Comparison of ENCODE assay signal across 10 cellular contexts in the genomic region with DNA sequence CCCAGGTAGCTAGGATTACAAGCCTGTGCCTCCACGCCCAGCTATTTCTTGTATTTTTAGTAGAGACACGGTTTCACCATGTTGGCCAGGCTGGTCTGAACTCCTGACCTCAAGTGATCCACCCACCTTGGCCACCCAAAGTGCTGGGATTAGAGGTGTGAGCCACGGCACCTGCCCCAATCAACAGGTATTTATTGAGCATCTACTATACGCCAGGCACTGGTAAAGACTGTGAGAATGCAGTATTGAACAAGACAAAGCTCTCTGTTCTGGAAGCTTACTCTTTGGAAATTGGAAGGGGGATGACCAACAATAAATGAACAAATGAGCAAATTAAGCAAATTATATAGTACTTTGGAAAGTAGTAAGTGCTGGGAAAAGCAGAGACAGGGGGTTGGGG. TPM values are rescaled to one million over a fixed set of nuclear protein-coding genes. Genes with fewer than 3 reads are reported as not detected.
DNase-seq lines count a peak whose midpoint lies in the region; ATAC-seq and TF ChIP-seq lines count a peak whose summit lies in the region.
"Had no signal": no experiment of that assay in that cellular context is flagged by ENCODE, and none has a peak within 500 bp of the region (broad histone marks: within the 10 kb centered on the region; RNA-seq: fewer than 3 reads in every experiment).

No MANE protein-coding gene starts in this region.

- H3K4me3 Mint-ChIP-seq in activated CD4-positive, alpha-beta memory T cell treated with anti-CD3 and anti-CD28 coated beads for 36 hours: peak overlapping the region; percentile 54
- no peak overlapping the region for H3K4me3 Mint-ChIP-seq in activated CD4-positive, alpha-beta memory T cell treated with anti-CD3 and anti-CD28 coated beads, Interleukin-2, amount 10 ng/mL, durations not matched to agents 7 days and 5 days
- peak overlapping the region; percentile 84 for H3K4me3 Mint-ChIP-seq in activated naive CD8-positive, alpha-beta T cell treated with anti-CD3 and anti-CD28 coated beads, Interleukin-2, amount 50 U/mL, for 24 hours
- no peak overlapping the region for H3K4me3 Mint-ChIP-seq in glutamatergic neuron (ENCODE audit: unreplicated experiment)

- H3K4me1 ChIP-seq in mesenchymal stem cell (ENCODE audit: control insufficient read depth, insufficient read depth, low read depth, low read length): peaks cover 23% of the 10 kb centered on the region
- peaks cover 87% of the 10 kb centered on the region for H3K4me1 ChIP-seq in suprapubic skin

- no peaks in the 10 kb centered on the region for H3K27me3 Mint-ChIP-seq in activated CD4-positive, alpha-beta memory T cell treated with anti-CD3 and anti-CD28 coated beads for 36 hours
- H3K27me3 Mint-ChIP-seq in activated CD4-positive, alpha-beta memory T cell treated with anti-CD3 and anti-CD28 coated beads, Interleukin-2, amount 10 ng/mL, durations not matched to agents 7 days and 5 days: no peaks in the 10 kb centered on the region
- no peaks in the 10 kb centered on the region for H3K27me3 Mint-ChIP-seq in activated naive CD8-positive, alpha-beta T cell treated with anti-CD3 and anti-CD28 coated beads, Interleukin-2, amount 50 U/mL, for 24 hours
- peaks cover 13% of the 10 kb centered on the region for H3K27me3 Mint-ChIP-seq in glutamatergic neuron (ENCODE audit: unreplicated experiment)

- H4K8ac ChIP-seq in mesenchymal stem cell (ENCODE audit: low read length): no peak overlapping the region

- TF ChIP-seq EP300 in suprapubic skin (IDR thresholded peaks at IDR 0.05): no peak

- no peak overlapping the region for H2BK12ac ChIP-seq in mesenchymal stem cell (ENCODE audit: low read length in 2 of 2)

- CTCF ChIA-PET in activated CD4-positive, alpha-beta memory T cell treated with anti-CD3 and anti-CD28 coated beads for 36 hours (lab: Charles Lee): interaction anchor here (1.4 to 1.9 kb wide), 6 partner anchors 11 to 40 kb away, joined by 4 to 24 read pairs (median 6); a partner anchor contains a TSS
- CTCF ChIA-PET in activated CD4-positive, alpha-beta memory T cell treated with anti-CD3 and anti-CD28 coated beads, Interleukin-2, amount 10 ng/mL, durations not matched to agents 7 days and 5 days (lab: Charles Lee): interaction anchor here (0.6 to 2.1 kb wide), 7 partner anchors 9 to 129 kb away, joined by 3 to 22 read pairs (median 4); no protein-coding TSS in a partner anchor

- H3K4me3 ChIP-seq in mesenchymal stem cell (ENCODE audit: insufficient read depth in 1 of 2, low read depth in 1 of 2, low read length in 2 of 2) (no peak overlapping the region), suprapubic skin (no peak overlapping the region)

- H2BK5ac ChIP-seq in mesenchymal stem cell (ENCODE audit: low read depth, low read length, poor library complexity, severe bottlenecking): no peak overlapping the region

- H2AK5ac ChIP-seq in mesenchymal stem cell (ENCODE audit: low read length, severe bottlenecking): no peak overlapping the region

- no peak overlapping the region for H3K23ac ChIP-seq in mesenchymal stem cell (ENCODE audit: low read length in 2 of 2)

- no peak overlapping the region for H3K4me2 ChIP-seq in mesenchymal stem cell (ENCODE audit: low read length, poor library complexity, severe bottlenecking)

- TF ChIP-seq POLR2A in suprapubic skin (IDR thresholded peaks at IDR 0.05): no peak

- ATAC-seq in activated naive CD8-positive, alpha-beta T cell treated with anti-CD3 and anti-CD28 coated beads, Interleukin-2, amount 50 U/mL, for 24 hours: no peak
- ATAC-seq in HG03175 (IDR thresholded peaks at IDR 0.05; ENCODE audit: unreplicated experiment): no peak

- H3K79me1 ChIP-seq in mesenchymal stem cell (replicated peaks; ENCODE audit: low read length, poor library complexity, severe bottlenecking): no peaks in the 10 kb centered on the region

- no peak overlapping the region for H2AFZ ChIP-seq in mesenchymal stem cell (ENCODE audit: low read depth, low read length)

- POLR2A ChIA-PET in activated CD4-positive, alpha-beta memory T cell treated with anti-CD3 and anti-CD28 coated beads for 36 hours (lab: Charles Lee): interaction anchor here (0.6 to 1.3 kb wide), 3 partner anchors 34 to 40 kb away, joined by 3 to 5 read pairs (median 4); no protein-coding TSS in a partner anchor
- POLR2A ChIA-PET in activated CD4-positive, alpha-beta memory T cell treated with anti-CD3 and anti-CD28 coated beads, Interleukin-2, amount 10 ng/mL, durations not matched to agents 7 days and 5 days (lab: Charles Lee): interaction anchor here (1.2 to 4.4 kb wide), 4 partner anchors 12 to 40 kb away, joined by 3 to 19 read pairs (median 6); a partner anchor contains a TSS

- H3K36me3 Mint-ChIP-seq in activated CD4-positive, alpha-beta memory T cell treated with anti-CD3 and anti-CD28 coated beads for 36 hours: peaks cover 4% of the 10 kb centered on the region
- peaks cover 3% of the 10 kb centered on the region for H3K36me3 Mint-ChIP-seq in activated CD4-positive, alpha-beta memory T cell treated with anti-CD3 and anti-CD28 coated beads, Interleukin-2, amount 10 ng/mL, durations not matched to agents 7 days and 5 days (ENCODE audit: low read depth)
- peaks cover 3% of the 10 kb centered on the region for H3K36me3 Mint-ChIP-seq in activated naive CD8-positive, alpha-beta T cell treated with anti-CD3 and anti-CD28 coated beads, Interleukin-2, amount 50 U/mL, for 24 hours (ENCODE audit: low read depth)
- H3K36me3 Mint-ChIP-seq in glutamatergic neuron (ENCODE audit: unreplicated experiment): no peaks in the 10 kb centered on the region

- H3K9me3 ChIP-seq in mesenchymal stem cell (ENCODE audit: control insufficient read depth, low read length) (no peaks in the 10 kb centered on the region), suprapubic skin (no peaks in the 10 kb centered on the region)

- intact Hi-C loops in activated CD4-positive, alpha-beta memory T cell treated with anti-CD3 and anti-CD28 coated beads for 36 hours (cut with micrococcal nuclease): no loop called here

- no peaks in the 10 kb centered on the region for H3K9me3 Mint-ChIP-seq in activated CD4-positive, alpha-beta memory T cell treated with anti-CD3 and anti-CD28 coated beads for 36 hours
- H3K9me3 Mint-ChIP-seq in activated CD4-positive, alpha-beta memory T cell treated with anti-CD3 and anti-CD28 coated beads, Interleukin-2, amount 10 ng/mL, durations not matched to agents 7 days and 5 days: no peaks in the 10 kb centered on the region
- H3K9me3 Mint-ChIP-seq in activated naive CD8-positive, alpha-beta T cell treated with anti-CD3 and anti-CD28 coated beads, Interleukin-2, amount 50 U/mL, for 24 hours: no peaks in the 10 kb centered on the region
- peaks cover 6% of the 10 kb centered on the region for H3K9me3 Mint-ChIP-seq in glutamatergic neuron (ENCODE audit: unreplicated experiment)

- no peak overlapping the region for H4K91ac ChIP-seq in mesenchymal stem cell (ENCODE audit: low read length)

- H2BK15ac ChIP-seq in mesenchymal stem cell (ENCODE audit: low read depth, poor library complexity, severe bottlenecking): peak overlapping the region; percentile 30

- H3K36me3 ChIP-seq in mesenchymal stem cell (ENCODE audit: control insufficient read depth in 1 of 2, insufficient read depth in 2 of 2, low read depth in 1 of 2, low read length in 2 of 2) (no peaks in the 10 kb centered on the region), suprapubic skin (no peaks in the 10 kb centered on the region)

- H3K4me1 Mint-ChIP-seq in activated CD4-positive, alpha-beta memory T cell treated with anti-CD3 and anti-CD28 coated beads for 36 hours (ENCODE audit: low read depth): peaks cover 54% of the 10 kb centered on the region
- peaks cover 69% of the 10 kb centered on the region for H3K4me1 Mint-ChIP-seq in activated CD4-positive, alpha-beta memory T cell treated with anti-CD3 and anti-CD28 coated beads, Interleukin-2, amount 10 ng/mL, durations not matched to agents 7 days and 5 days
- peaks cover 59% of the 10 kb centered on the region for H3K4me1 Mint-ChIP-seq in activated naive CD8-positive, alpha-beta T cell treated with anti-CD3 and anti-CD28 coated beads, Interleukin-2, amount 50 U/mL, for 24 hours
- peaks cover 1% of the 10 kb centered on the region for H3K4me1 Mint-ChIP-seq in glutamatergic neuron (ENCODE audit: low read depth, unreplicated experiment)

- 92% methylated on average over 4 of the region's 4 CpGs for WGBS in mesenchymal stem cell
- 76% methylated on average over 4 of the region's 4 CpGs for WGBS in suprapubic skin

- no peak overlapping the region for H3K14ac ChIP-seq in mesenchymal stem cell (ENCODE audit: low read length in 2 of 2)

- peak overlapping the region in 1 of 2 experiments; percentile 76 for H3K4ac ChIP-seq in mesenchymal stem cell (ENCODE audit: low read depth in 1 of 2, low read length in 2 of 2)

- H3K27me3 ChIP-seq in mesenchymal stem cell (ENCODE audit: control insufficient read depth in 1 of 2, insufficient read depth in 1 of 2, low read length in 2 of 2): no peaks in the 10 kb centered on the region
- H3K27me3 ChIP-seq in suprapubic skin: no peaks in the 10 kb centered on the region

- no peak overlapping the region for H3K27ac Mint-ChIP-seq in activated CD4-positive, alpha-beta memory T cell treated with anti-CD3 and anti-CD28 coated beads for 36 hours
- H3K27ac Mint-ChIP-seq in activated CD4-positive, alpha-beta memory T cell treated with anti-CD3 and anti-CD28 coated beads, Interleukin-2, amount 10 ng/mL, durations not matched to agents 7 days and 5 days: no peak overlapping the region
- no peak overlapping the region for H3K27ac Mint-ChIP-seq in activated naive CD8-positive, alpha-beta T cell treated with anti-CD3 and anti-CD28 coated beads, Interleukin-2, amount 50 U/mL, for 24 hours
- no peak overlapping the region for H3K27ac Mint-ChIP-seq in glutamatergic neuron (ENCODE audit: unreplicated experiment)

- no peak for DNase-seq in activated CD4-positive, alpha-beta memory T cell treated with anti-CD3 and anti-CD28 coated beads for 36 hours
- DNase-seq in activated CD4-positive, alpha-beta memory T cell treated with anti-CD3 and anti-CD28 coated beads, Interleukin-2, amount 10 ng/mL, durations not matched to agents 7 days and 5 days: no peak
- DNase-seq in activated naive CD8-positive, alpha-beta T cell treated with anti-CD3 and anti-CD28 coated beads, Interleukin-2, amount 50 U/mL, for 24 hours: no peak
- DNase-seq in mesenchymal stem cell (no peak), suprapubic skin (ENCODE audit: low spot score in 2 of 2) (no peak), caudate nucleus (lab: John Stamatoyannopoulos, UW) (no peak), glutamatergic neuron (no peak)
- DNase-seq: NCI-H187 treated with DMSO at 0.1 percent for 48 hours; NK-92 treated with Interleukin-12 subunit alpha and Interleukin-12 subunit beta, amount 100 ng/mL, for 24 hours had no signal

- no peak overlapping the region for H3K27ac ChIP-seq in mesenchymal stem cell (ENCODE audit: low read length, poor library complexity, severe bottlenecking)
- peak overlapping the region; percentile 96 for H3K27ac ChIP-seq in suprapubic skin
- no peak overlapping the region for H3K27ac ChIP-seq in caudate nucleus (ENCODE audit: low read depth, low read length)

- TF ChIP-seq CTCF in suprapubic skin (IDR thresholded peaks at IDR 0.05) (no peak), glutamatergic neuron (IDR thresholded peaks at IDR 0.05; ENCODE audit: partially characterized antibody, unreplicated experiment) (no peak)

- no peak overlapping the region for H3K18ac ChIP-seq in mesenchymal stem cell (ENCODE audit: low read depth in 1 of 2, low read length in 2 of 2)

- no peak overlapping the region for H2BK120ac ChIP-seq in mesenchymal stem cell (ENCODE audit: low read depth, low read length)

- H3K9ac ChIP-seq in mesenchymal stem cell (ENCODE audit: low read length): peak overlapping the region; percentile 90

RNA-seq across cellular contexts. Expression of a gene that starts 21.4 kb away (rescaled TPM):
- 10 to 100 TPM; 59.4 to 59.7 TPM for total RNA-seq in activated CD4-positive, alpha-beta memory T cell treated with anti-CD3 and anti-CD28 coated beads for 36 hours
- 10 to 100 TPM; 59.8 to 60.6 TPM for total RNA-seq in activated CD4-positive, alpha-beta memory T cell treated with anti-CD3 and anti-CD28 coated beads, Interleukin-2, amount 10 ng/mL, durations not matched to agents 7 days and 5 days
- polyA plus RNA-seq in mesenchymal stem cell (2013, experiment 1 of 2): 96.4 TPM
- 96.1 TPM for polyA plus RNA-seq in mesenchymal stem cell (2013, experiment 2 of 2)
- total RNA-seq in suprapubic skin (100 to 1,000 TPM; 102 to 120 (median 106) TPM), glutamatergic neuron (ENCODE audit: unreplicated experiment) (65.7 TPM)

RNA-seq across cellular contexts. Expression of a gene that starts 22.7 kb away (rescaled TPM):
- 1 to 10 TPM; 3.7 to 5.9 TPM for total RNA-seq in activated CD4-positive, alpha-beta memory T cell treated with anti-CD3 and anti-CD28 coated beads for 36 hours
- total RNA-seq in activated CD4-positive, alpha-beta memory T cell treated with anti-CD3 and anti-CD28 coated beads, Interleukin-2, amount 10 ng/mL, durations not matched to agents 7 days and 5 days: 10 to 100 TPM; 15.3 to 16.1 TPM
- polyA plus RNA-seq in mesenchymal stem cell (2013, experiment 1 of 2): 167 TPM
- polyA plus RNA-seq in mesenchymal stem cell (2013, experiment 2 of 2): 130 TPM
- total RNA-seq in suprapubic skin (100 to 1,000 TPM; 326 to 676 (median 518) TPM), glutamatergic neuron (ENCODE audit: unreplicated experiment) (not detected)

RNA-seq across cellular contexts. Expression of a gene that starts 38.7 kb away (rescaled TPM):
- total RNA-seq in activated CD4-positive, alpha-beta memory T cell treated with anti-CD3 and anti-CD28 coated beads for 36 hours: 10 to 100 TPM; 11.1 to 12.6 TPM
- total RNA-seq in activated CD4-positive, alpha-beta memory T cell treated with anti-CD3 and anti-CD28 coated beads, Interleukin-2, amount 10 ng/mL, durations not matched to agents 7 days and 5 days: 1 to 10 TPM; 3.6 to 3.8 TPM
- polyA plus RNA-seq in mesenchymal stem cell (2013, experiment 1 of 2): 6.0 TPM
- polyA plus RNA-seq in mesenchymal stem cell (2013, experiment 2 of 2): 6.5 TPM
- total RNA-seq in suprapubic skin: 10 to 100 TPM in 2 of 4 donors, 1 to 10 TPM in 2; 4.7 to 12.2 (median 8.0) TPM
- 4.3 TPM for total RNA-seq in glutamatergic neuron (ENCODE audit: unreplicated experiment)

RNA-seq across cellular contexts. Expression of a gene that starts 40.3 kb away (rescaled TPM):
- total RNA-seq in activated CD4-positive, alpha-beta memory T cell treated with anti-CD3 and anti-CD28 coated beads for 36 hours: 1 to 10 TPM; 8.1 to 9.2 TPM
- total RNA-seq in activated CD4-positive, alpha-beta memory T cell treated with anti-CD3 and anti-CD28 coated beads, Interleukin-2, amount 10 ng/mL, durations not matched to agents 7 days and 5 days: 10 to 100 TPM; 13.0 to 18.9 TPM
- 9.0 TPM for polyA plus RNA-seq in mesenchymal stem cell (2013, experiment 1 of 2)
- 9.8 TPM for polyA plus RNA-seq in mesenchymal stem cell (2013, experiment 2 of 2)
- 100 to 1,000 TPM; 195 to 597 (median 280) TPM for total RNA-seq in suprapubic skin
- total RNA-seq in glutamatergic neuron (ENCODE audit: unreplicated experiment): 0.93 TPM

RNA-seq across cellular contexts. Expression of a gene that starts 51.7 kb away (rescaled TPM):
- 1 to 10 TPM; 1.5 to 2.2 TPM for total RNA-seq in activated CD4-positive, alpha-beta memory T cell treated with anti-CD3 and anti-CD28 coated beads for 36 hours
- total RNA-seq in activated CD4-positive, alpha-beta memory T cell treated with anti-CD3 and anti-CD28 coated beads, Interleukin-2, amount 10 ng/mL, durations not matched to agents 7 days and 5 days: 1 to 10 TPM; 3.0 to 5.5 TPM
- polyA plus RNA-seq in mesenchymal stem cell (2013, experiment 1 of 2): 30.0 TPM
- 31.0 TPM for polyA plus RNA-seq in mesenchymal stem cell (2013, experiment 2 of 2)
- total RNA-seq in suprapubic skin: 10 to 100 TPM in 2 of 4 donors, 1 to 10 TPM in 2; 5.4 to 12.2 (median 10.7) TPM
- total RNA-seq in glutamatergic neuron (ENCODE audit: unreplicated experiment): 179 TPM

Comparison
In these comparisons a context has a peak if more than half of its experiments do, and no peak if none do; other contexts are left out.
1. H3K4me3 Mint-ChIP-seq: peak in activated CD4-positive, alpha-beta memory T cell treated with anti-CD3 and anti-CD28 coated beads for 36 hours (single experiment) and activated naive CD8-positive, alpha-beta T cell treated with anti-CD3 and anti-CD28 coated beads, Interleukin-2, amount 50 U/mL, for 24 hours (single experiment); none in activated CD4-positive, alpha-beta memory T cell treated with anti-CD3 and anti-CD28 coated beads, Interleukin-2, amount 10 ng/mL, durations not matched to agents 7 days and 5 days (single experiment) and glutamatergic neuron (single experiment).
2. RNA of a gene that starts 22.7 kb away (total RNA-seq): 326 to 676 TPM in suprapubic skin; 15.3 to 16.1 TPM in activated CD4-positive, alpha-beta memory T cell treated with anti-CD3 and anti-CD28 coated beads, Interleukin-2, amount 10 ng/mL, durations not matched to agents 7 days and 5 days, 3.7 to 5.9 TPM in activated CD4-positive, alpha-beta memory T cell treated with anti-CD3 and anti-CD28 coated beads for 36 hours and not detected in glutamatergic neuron (single experiment); every median in the first group is over 10 times any median in the second.